8 cellular contexts compared by ENCODE assay signal in genomic region chr22:38766076-38766777, GRCh38. TPM values are rescaled to one million over a fixed set of nuclear protein-coding genes. Genes with fewer than 3 reads are reported as not detected.
A peak's percentile ranks its signal among the peaks of the same experiment; 100 is the strongest.
DNase-seq lines count a peak whose midpoint lies in the region; ATAC-seq and TF ChIP-seq lines count a peak whose summit lies in the region.

No MANE protein-coding gene starts in this region.

- intact Hi-C loops in left lung (cut with DNase I) = no loop called here

- peak; percentile 79 for ATAC-seq in T-helper 17 cell
- peak; percentile 59 for ATAC-seq in left lung
- ATAC-seq in GM19035 (IDR thresholded peaks at IDR 0.05; ENCODE audit: unreplicated experiment) = no peak

- no peak overlapping the region for H3K4me3 Mint-ChIP-seq in T-helper 17 cell

- peak; percentile 7 to 10 for DNase-seq in NCI-H2081 (lab: John Stamatoyannopoulos, UW)
- no peak for DNase-seq in NCI-H2081 treated with DMSO at 0.1 percent for 48 hours (lab: John Stamatoyannopoulos, UW)
- peak; percentile 91 for DNase-seq in LHCN-M2 (ENCODE audit: low read depth)
- DNase-seq in T-helper 17 cell = peak in 2 of 3 donors; percentile 25 to 35
- DNase-seq in left lung = peak in 1 of 2 donors; percentile 82

- H3K9me3 ChIP-seq in T-helper 17 cell (ENCODE audit: control insufficient read depth, low read length, poor library complexity, severe bottlenecking) (no peaks in the 10 kb centered on the region), left lung (no peaks in the 10 kb centered on the region)

- H3K4me1 Mint-ChIP-seq in T-helper 17 cell = peaks cover 14% of the 10 kb centered on the region

- H3K27ac Mint-ChIP-seq in T-helper 17 cell = no peak overlapping the region

- H3K4me3 ChIP-seq in left lung = no peak overlapping the region

- peaks cover 0 to 12% of the 10 kb centered on the region in 2 donors for H3K27me3 ChIP-seq in left lung

- H3K36me3 Mint-ChIP-seq in T-helper 17 cell (ENCODE audit: low read depth) = no peaks in the 10 kb centered on the region

- peak; percentile 35 to 66 for TF ChIP-seq CTCF in left lung (IDR thresholded peaks at IDR 0.05)

- H3K4me1 ChIP-seq in left lung = no peaks in the 10 kb centered on the region

- H3K36me3 ChIP-seq in left lung = no peaks in the 10 kb centered on the region

- peak overlapping the region; percentile 70 for H3K27ac ChIP-seq in cingulate gyrus (ENCODE audit: low read depth, low read length)
- no peak overlapping the region for H3K27ac ChIP-seq in left lung
- H3K27ac ChIP-seq in temporal lobe (ENCODE audit: low read depth, low read length) = peak overlapping the region; percentile 77

- no peaks in the 10 kb centered on the region for H3K27me3 Mint-ChIP-seq in T-helper 17 cell

RNA-seq across cellular contexts. Expression of gene SUN2, which starts 10.4 kb away (rescaled TPM):
- total RNA-seq in LHCN-M2 (2014; rRNA removed) (136 and 140 TPM in 2 replicates), T-helper 17 cell (100 to 1,000 TPM; 426 to 485 TPM), left lung (100 to 1,000 TPM in 1 of 2 donors, 10 to 100 TPM in 1; 99.3 to 174 TPM), temporal lobe (77.9 TPM)
- 58.4 TPM for polyA plus RNA-seq in LHCN-M2 (2012)

RNA-seq across cellular contexts. Expression of gene DNAL4, which starts 27.7 kb away (rescaled TPM):
- total RNA-seq in LHCN-M2 (2014; rRNA removed) = 19.0 and 22.6 TPM in 2 replicates
- polyA plus RNA-seq in LHCN-M2 (2012) = 17.5 TPM
- total RNA-seq in T-helper 17 cell = 1 to 10 TPM; 5.1 to 7.2 TPM
- 10 to 100 TPM; 16.3 to 21.5 TPM for total RNA-seq in left lung
- total RNA-seq in temporal lobe = 17.7 TPM

Comparison
In these comparisons a context has a peak if more than half of its experiments do, and no peak if none do; other contexts are left out.
1. H3K27ac ChIP-seq: peak in cingulate gyrus (single experiment) and temporal lobe (single experiment); none in left lung (0 of 2).